20 cellular contexts compared by ENCODE assay signal in the genomic region with DNA sequence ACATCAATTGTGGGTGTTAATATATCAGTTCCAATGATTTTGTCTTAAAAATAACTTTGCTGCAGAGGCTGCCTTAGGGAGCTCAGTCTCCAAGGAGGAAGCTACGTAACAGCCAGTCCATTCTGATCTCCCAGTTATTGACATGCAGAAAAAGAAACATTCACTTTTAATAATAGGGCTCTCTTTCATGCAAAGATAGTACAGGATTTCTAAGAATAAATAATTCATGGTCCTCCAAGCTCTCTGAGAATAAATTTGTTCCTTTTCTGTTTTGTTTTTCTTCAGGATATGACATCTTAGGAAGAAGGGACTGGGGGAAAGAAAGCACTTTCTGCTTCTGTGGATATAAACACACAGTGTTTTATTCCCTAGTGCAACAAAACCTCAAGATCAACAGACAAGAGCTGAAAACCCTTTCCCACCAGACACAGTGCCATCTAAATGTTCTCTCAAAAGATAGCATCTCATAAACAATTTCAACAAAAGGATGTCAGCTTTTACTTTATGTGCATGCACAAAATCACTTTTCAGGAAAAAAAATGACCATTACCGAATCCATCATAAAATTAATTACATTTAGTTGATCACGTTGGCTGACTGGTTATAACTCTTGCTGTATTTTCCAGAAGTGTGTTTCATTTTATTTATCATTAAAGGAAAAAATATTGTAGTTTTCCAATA.
DNase-seq lines count a peak whose midpoint lies in the region; ATAC-seq and TF ChIP-seq lines count a peak whose summit lies in the region.
"Had no signal": no experiment of that assay in that cellular context is flagged by ENCODE, and none has a peak within 500 bp of the region (broad histone marks: within the 10 kb centered on the region; RNA-seq: fewer than 3 reads in every experiment).

No MANE protein-coding gene starts in this region.

- peak overlapping the region; percentile 29; the same call in 1 of the 3 replicates for H3K4me3 Mint-ChIP-seq in GM23338
- H3K4me3 Mint-ChIP-seq: CD8-positive, alpha-beta T cell; IgD-negative memory B cell had no signal

- H2BK15ac ChIP-seq in mesenchymal stem cell (ENCODE audit: low read depth, poor library complexity, severe bottlenecking), result no peak overlapping the region

- H3K9me2 ChIP-seq in GM23338 (ENCODE audit: insufficient read depth) (peaks cover 10% of the 10 kb centered on the region), SK-N-SH (no peaks in the 10 kb centered on the region)

- no peak for DNase-seq in GM23338 (ENCODE audit: low spot score)
- no peak for DNase-seq in SK-N-SH
- peak; percentile 42 for DNase-seq in mesenchymal stem cell
- no peak for DNase-seq in left lung
- DNase-seq in vagina (ENCODE audit: extremely low spot score in 2 of 2), result no peak
- no peak for DNase-seq in NCI-H1436 treated with DMSO at 0.1 percent for 48 hours (lab: John Stamatoyannopoulos, UW)
- DNase-seq: ACHN; AML-193; Calu3; CD8-positive, alpha-beta T cell; DMS79 treated with DMSO at 0.1 percent for 48 hours; EL; HCEC 1CT; Karpas-422; KBM-7 had no signal

- H3K27ac Mint-ChIP-seq in GM23338, result peak overlapping the region; percentile 84
- H3K27ac Mint-ChIP-seq: CD8-positive, alpha-beta T cell; IgD-negative memory B cell had no signal

- H3K4me1 ChIP-seq in GM23338 (ENCODE audit: insufficient read depth) (peaks cover 44% of the 10 kb centered on the region), SK-N-SH (ENCODE audit: control insufficient read depth in 1 of 2, insufficient read depth in 2 of 2, low read depth in 1 of 2, low read length in 1 of 2) (peaks cover 15 to 34% of the 10 kb centered on the region in 2 experiments; a peak in 3 of 4 replicates), mesenchymal stem cell (ENCODE audit: control insufficient read depth, insufficient read depth, low read depth, low read length) (peaks cover 5% of the 10 kb centered on the region), left lung (no peaks in the 10 kb centered on the region), vagina (no peaks in the 10 kb centered on the region)

- H3K27me3 Mint-ChIP-seq in GM23338 (ENCODE audit: insufficient read depth, low read depth, poor library complexity), result peaks cover 1% of the 10 kb centered on the region
- H3K27me3 Mint-ChIP-seq: IgD-negative memory B cell had no signal

- ATAC-seq in GM23338, result no peak
- no peak for ATAC-seq in GM21529 (IDR thresholded peaks at IDR 0.05; ENCODE audit: unreplicated experiment)
- no peak for ATAC-seq in left lung
- ATAC-seq: CD8-positive, alpha-beta T cell; GM12878; HepG2 had no signal

- H3K9ac ChIP-seq in SK-N-SH (no peak overlapping the region), mesenchymal stem cell (ENCODE audit: low read length) (no peak overlapping the region)

- H3K18ac ChIP-seq in mesenchymal stem cell (ENCODE audit: low read depth in 1 of 2, low read length in 2 of 2), result no peak overlapping the region

- H3K36me3 Mint-ChIP-seq in GM23338 (ENCODE audit: low read depth), result peaks cover 23% of the 10 kb centered on the region
- H3K36me3 Mint-ChIP-seq: CD8-positive, alpha-beta T cell; IgD-negative memory B cell had no signal

- H3K23ac ChIP-seq in mesenchymal stem cell (ENCODE audit: low read length in 2 of 2), result no peak overlapping the region

- H4K8ac ChIP-seq in mesenchymal stem cell (ENCODE audit: low read length), result no peak overlapping the region

- no peak overlapping the region for H2BK5ac ChIP-seq in mesenchymal stem cell (ENCODE audit: low read depth, low read length, poor library complexity, severe bottlenecking)

- H4K20me1 ChIP-seq in GM23338 (replicated peaks; ENCODE audit: insufficient read depth), result no peaks in the 10 kb centered on the region
- H4K20me1 ChIP-seq in SK-N-SH (ENCODE audit: insufficient read depth), result no peaks in the 10 kb centered on the region

- peak overlapping the region; percentile 32 for H3K4me3 ChIP-seq in GM23338
- H3K4me3 ChIP-seq in SK-N-SH (ENCODE audit: low read depth in 2 of 2, low read length in 1 of 2), result no peak overlapping the region
- no peak overlapping the region for H3K4me3 ChIP-seq in mesenchymal stem cell (ENCODE audit: insufficient read depth in 1 of 2, low read depth in 1 of 2, low read length in 2 of 2)
- H3K4me3 ChIP-seq in left lung, result no peak overlapping the region
- H3K4me3 ChIP-seq in vagina, result no peak overlapping the region
- H3K4me3 ChIP-seq: GM12878 had no signal

- H3K79me2 ChIP-seq in GM23338 (replicated peaks; ENCODE audit: insufficient read depth) (no peaks in the 10 kb centered on the region), SK-N-SH (ENCODE audit: insufficient read depth) (no peaks in the 10 kb centered on the region)

- POLR2A ChIA-PET in SK-N-SH (lab: Yijun Ruan, JAX), result no interaction called here

- intact Hi-C loops in left lung (cut with DNase I), result no loop called here
- intact Hi-C loops in vagina (cut with DNase I), result no loop called here

- peak in 1 of 2 experiments; percentile 57; a peak in 2 of 4 replicates for TF ChIP-seq EP300 in SK-N-SH (IDR thresholded peaks at IDR 0.05; ENCODE audit: borderline replicate concordance in 1 of 2, low read depth in 1 of 2, low read length in 1 of 2)

- H3F3A ChIP-seq in GM23338 (replicated peaks; ENCODE audit: low read depth) (no peaks in the 10 kb centered on the region), SK-N-SH (replicated peaks; ENCODE audit: insufficient read depth) (peaks cover 10% of the 10 kb centered on the region)

- peaks cover 36% of the 10 kb centered on the region for H3K4me1 Mint-ChIP-seq in GM23338
- H3K4me1 Mint-ChIP-seq: IgD-negative memory B cell had no signal

- H3K36me3 ChIP-seq in GM23338 (ENCODE audit: insufficient read depth) (peaks cover 7% of the 10 kb centered on the region; the same call in 1 of the 2 replicates), SK-N-SH (replicated peaks in 1 of 2; ENCODE audit: control insufficient read depth in 1 of 2, insufficient read depth in 2 of 2, low read length in 1 of 2) (no peaks in the 10 kb centered on the region), mesenchymal stem cell (ENCODE audit: control insufficient read depth in 1 of 2, insufficient read depth in 2 of 2, low read depth in 1 of 2, low read length in 2 of 2) (no peaks in the 10 kb centered on the region), left lung (no peaks in the 10 kb centered on the region), vagina (no peaks in the 10 kb centered on the region)

- H3K27ac ChIP-seq in GM23338 (ENCODE audit: low read depth) (peak overlapping the region; percentile 64), SK-N-SH (ENCODE audit: low read depth in 2 of 2, low read length in 1 of 2) (peak overlapping the region in 1 of 2 experiments; percentile 53; a peak in 1 of 4 replicates), mesenchymal stem cell (ENCODE audit: low read length, poor library complexity, severe bottlenecking) (no peak overlapping the region), left lung (no peak overlapping the region), vagina (no peak overlapping the region)
- H3K27ac ChIP-seq: HL-60 had no signal

- H3K4me2 ChIP-seq in GM23338, result peak overlapping the region; percentile 69
- H3K4me2 ChIP-seq in SK-N-SH, result no peak overlapping the region
- H3K4me2 ChIP-seq in mesenchymal stem cell (ENCODE audit: low read length, poor library complexity, severe bottlenecking), result no peak overlapping the region

- no peak overlapping the region for H2AK5ac ChIP-seq in mesenchymal stem cell (ENCODE audit: low read length, severe bottlenecking)

- peaks cover 18% of the 10 kb centered on the region; the same call in 2 of the 3 replicates for H3K9me3 Mint-ChIP-seq in GM23338
- H3K9me3 Mint-ChIP-seq: CD8-positive, alpha-beta T cell had no signal

- no peak for TF ChIP-seq RAD21 in SK-N-SH (IDR thresholded peaks at IDR 0.05; ENCODE audit: low read length)

- 0 out of 2 replicates have a peak, but pooled peaks cover under 1% of the 10 kb centered on the region for H3K9me3 ChIP-seq in SK-N-SH
- no peaks in the 10 kb centered on the region for H3K9me3 ChIP-seq in mesenchymal stem cell (ENCODE audit: control insufficient read depth, low read length)
- peaks cover 0 to 9% of the 10 kb centered on the region in 2 donors for H3K9me3 ChIP-seq in left lung
- no peaks in the 10 kb centered on the region for H3K9me3 ChIP-seq in vagina

- H3K79me1 ChIP-seq in mesenchymal stem cell (replicated peaks; ENCODE audit: low read length, poor library complexity, severe bottlenecking), result no peaks in the 10 kb centered on the region

- no peak overlapping the region for H3K14ac ChIP-seq in mesenchymal stem cell (ENCODE audit: low read length in 2 of 2)

- CTCF ChIA-PET in SK-N-SH (lab: Yijun Ruan, JAX), result interaction anchor here (0.6 to 1.3 kb wide), 4 partner anchors 15 to 564 kb away, joined by 3 read pairs; no protein-coding TSS in a partner anchor

- no peak overlapping the region for H2BK120ac ChIP-seq in mesenchymal stem cell (ENCODE audit: low read depth, low read length)

- no peak overlapping the region for H3K4ac ChIP-seq in mesenchymal stem cell (ENCODE audit: low read depth in 1 of 2, low read length in 2 of 2)

- TF ChIP-seq CTCF in GM23338 (conservative IDR thresholded peaks at IDR 0.05; ENCODE audit: low read depth in 2 of 2), result no peak
- no peak for TF ChIP-seq CTCF in SK-N-SH (IDR thresholded peaks at IDR 0.05)
- TF ChIP-seq CTCF in left lung (IDR thresholded peaks at IDR 0.05), result no peak
- no peak for TF ChIP-seq CTCF in vagina (IDR thresholded peaks at IDR 0.05)

- no peak overlapping the region for H4K91ac ChIP-seq in mesenchymal stem cell (ENCODE audit: low read length)

- WGBS in SK-N-SH (ENCODE audit: low lambda C conversion rate), result 36% methylated on average over 3 of the region's 3 CpGs
- whole genome bisulfite sequencing in mesenchymal stem cell, result 60% methylated on average over 1 of the region's 3 CpGs

- TF ChIP-seq POLR2A in vagina (IDR thresholded peaks at IDR 0.05), result no peak

- H2AFZ ChIP-seq in GM23338 (peak overlapping the region; percentile 2; the same call in 1 of the 2 replicates), SK-N-SH (ENCODE audit: low read depth) (no peak overlapping the region), mesenchymal stem cell (ENCODE audit: low read depth, low read length) (no peak overlapping the region)

- no peak overlapping the region for H2BK12ac ChIP-seq in mesenchymal stem cell (ENCODE audit: low read length in 2 of 2)

- H3K27me3 ChIP-seq in GM23338 (ENCODE audit: insufficient read depth) (no peaks in the 10 kb centered on the region), SK-N-SH (ENCODE audit: insufficient read depth) (no peaks in the 10 kb centered on the region), mesenchymal stem cell (ENCODE audit: control insufficient read depth in 1 of 2, insufficient read depth in 1 of 2, low read length in 2 of 2) (no peaks in the 10 kb centered on the region), left lung (no peaks in the 10 kb centered on the region), vagina (no peaks in the 10 kb centered on the region)

TF ChIP-seq in GM23338, 12 proteins besides CTCF, POLR2A, EP300 and RAD21:
- TF ChIP-seq EZH2phosphoT487 (IDR thresholded peaks at IDR 0.05; ENCODE audit: unreplicated experiment) (no peak), NANOG (IDR thresholded peaks at IDR 0.05; ENCODE audit: borderline replicate concordance) (peak; percentile 72)

TF ChIP-seq in SK-N-SH, 30 proteins besides CTCF, POLR2A, EP300 and RAD21 (continues in another document):
- TF ChIP-seq GABPA (IDR thresholded peaks at IDR 0.05; ENCODE audit: low read depth), result no peak
